In the genomic region with DNA sequence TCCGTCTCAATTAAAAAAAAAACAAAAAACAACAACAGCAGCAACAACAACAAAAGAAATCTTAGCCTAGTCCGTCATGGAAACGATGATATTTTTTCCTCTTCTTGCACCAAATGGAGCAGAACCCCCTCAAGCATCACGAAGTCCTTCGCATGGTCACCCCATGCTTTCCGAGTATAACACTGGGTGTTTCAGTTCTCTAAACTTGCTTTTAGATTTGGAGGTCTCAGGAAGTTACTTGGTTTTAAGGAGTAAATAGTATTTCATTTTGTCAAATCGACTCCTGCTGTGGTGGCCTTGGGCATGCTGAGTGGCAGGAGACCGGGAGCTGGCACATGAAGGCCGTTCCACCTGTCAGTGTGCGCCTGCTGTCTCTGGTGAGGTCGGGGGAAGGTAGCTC, we compare ENCODE assay signal across 18 cellular contexts.
DNase-seq lines count a peak whose midpoint lies in the region; ATAC-seq, FAIRE-seq and TF ChIP-seq lines count a peak whose summit lies in the region.
"Had no signal": no experiment of that assay in that cellular context is flagged by ENCODE, and none has a peak within 500 bp of the region (broad histone marks: within the 10 kb centered on the region; RNA-seq: fewer than 3 reads in every experiment).

No MANE protein-coding gene starts in this region.

- H3K14ac ChIP-seq in trophoblast cell (ENCODE audit: low read length), result no peak overlapping the region

- H3K36me3 ChIP-seq in osteoblast (ENCODE audit: insufficient read depth, low read length) (peaks cover 64% of the 10 kb centered on the region), trophoblast cell (ENCODE audit: control insufficient read depth in 1 of 2, insufficient read depth in 2 of 2, low read length in 2 of 2) (peaks cover 50 to 55% of the 10 kb centered on the region in 2 experiments), HAP-1 (replicated peaks) (peaks cover 55% of the 10 kb centered on the region), mammary epithelial cell (ENCODE audit: insufficient read depth, low read length) (peaks cover 12% of the 10 kb centered on the region)

- in situ Hi-C loops in HAP-1 (cut with MboI; ENCODE audit: low sequenced_read_pairs) (no loop called here), mammary epithelial cell (cut with MboI; ENCODE audit: low sequenced_read_pairs in 2 of 2) (no loop called here)

- peaks cover 5% of the 10 kb centered on the region for H3K9me3 Mint-ChIP-seq in activated CD8-positive, alpha-beta T cell treated with anti-CD3 and anti-CD28 coated beads for 36 hours
- H3K9me3 Mint-ChIP-seq in activated CD8-positive, alpha-beta T cell treated with anti-CD3 and anti-CD28 coated beads, Interleukin-2, amount 10 ng/mL, durations not matched to agents 7 days and 5 days (ENCODE audit: insufficient read depth), result peaks cover 23% of the 10 kb centered on the region
- H3K9me3 Mint-ChIP-seq in T-cell, result peaks cover 0 to 8% (median 6%) of the 10 kb centered on the region in 3 donors

- no peak overlapping the region for H3K18ac ChIP-seq in trophoblast cell (ENCODE audit: low read length)

- no peak overlapping the region for H3K9ac ChIP-seq in trophoblast cell (ENCODE audit: low read length)
- H3K9ac ChIP-seq in mammary epithelial cell (ENCODE audit: insufficient read depth, low read length), result no peak overlapping the region

- H4K20me1 ChIP-seq in osteoblast (ENCODE audit: insufficient read depth, low read length) (peaks cover 2% of the 10 kb centered on the region), mammary epithelial cell (ENCODE audit: insufficient read depth, low read length) (no peaks in the 10 kb centered on the region)

- peaks cover 5% of the 10 kb centered on the region for H3K79me1 ChIP-seq in trophoblast cell (ENCODE audit: low read length)

- no peak overlapping the region for H3K23ac ChIP-seq in trophoblast cell (ENCODE audit: low read length)

- H3K79me2 ChIP-seq in osteoblast (ENCODE audit: insufficient read depth, low read length), result peaks cover 33% of the 10 kb centered on the region
- H3K79me2 ChIP-seq in trophoblast cell (ENCODE audit: control insufficient read depth, insufficient read depth, low read length, poor library complexity), result no peaks in the 10 kb centered on the region
- peaks cover 24% of the 10 kb centered on the region for H3K79me2 ChIP-seq in mammary epithelial cell (ENCODE audit: insufficient read depth, low read length)

- peaks cover 15% of the 10 kb centered on the region for H3K4me1 ChIP-seq in osteoblast (ENCODE audit: insufficient read depth, low read length)
- H3K4me1 ChIP-seq in trophoblast cell (ENCODE audit: control insufficient read depth in 1 of 2, insufficient read depth in 2 of 2, low read length in 2 of 2), result peaks cover 7 to 8% of the 10 kb centered on the region in 2 experiments
- H3K4me1 ChIP-seq in HAP-1, result no peaks in the 10 kb centered on the region
- H3K4me1 ChIP-seq in mammary epithelial cell (ENCODE audit: insufficient read depth, low read length), result peaks cover 14% of the 10 kb centered on the region

- no peak for ATAC-seq in activated CD8-positive, alpha-beta T cell treated with anti-CD3 and anti-CD28 coated beads for 36 hours
- no peak for ATAC-seq in activated CD8-positive, alpha-beta T cell treated with anti-CD3 and anti-CD28 coated beads, Interleukin-2, amount 10 ng/mL, durations not matched to agents 7 days and 5 days
- ATAC-seq in T-cell (replicated peaks in 1 of 4), result no peak
- ATAC-seq: CD8-positive, alpha-beta T cell; esophagus mucosa had no signal

- no CpG with 5 or more reads among the region's 11 CpGs for WGBS in trophoblast cell (ENCODE audit: extremely low coverage, insufficient coverage, insufficient read length)
- WGBS in mammary epithelial cell (ENCODE audit: low coverage, missing lambda C conversion rate), result over 99% methylated on average over 11 of the region's 11 CpGs

- CTCF ChIA-PET in activated CD8-positive, alpha-beta T cell treated with anti-CD3 and anti-CD28 coated beads for 36 hours (lab: Charles Lee), result no interaction called here
- CTCF ChIA-PET in activated CD8-positive, alpha-beta T cell treated with anti-CD3 and anti-CD28 coated beads, Interleukin-2, amount 10 ng/mL, durations not matched to agents 7 days and 5 days (lab: Charles Lee), result interaction anchor here (0.9 to 1.4 kb wide), 3 partner anchors 10 to 86 kb away, joined by 3 read pairs; no protein-coding TSS in a partner anchor
- CTCF ChIA-PET in T-cell (lab: Charles Lee) (no interaction called here), mammary epithelial cell (lab: Charles Lee; ENCODE audit: low non-redundant PET) (no interaction called here)

- H3K27me3 Mint-ChIP-seq in activated CD8-positive, alpha-beta T cell treated with anti-CD3 and anti-CD28 coated beads for 36 hours, result no peaks in the 10 kb centered on the region
- H3K27me3 Mint-ChIP-seq in activated CD8-positive, alpha-beta T cell treated with anti-CD3 and anti-CD28 coated beads, Interleukin-2, amount 10 ng/mL, durations not matched to agents 7 days and 5 days (ENCODE audit: low read depth), result no peaks in the 10 kb centered on the region
- H3K27me3 Mint-ChIP-seq in T-cell, result no peaks in the 10 kb centered on the region
- H3K27me3 Mint-ChIP-seq: activated naive CD8-positive, alpha-beta T cell had no signal

- H2BK12ac ChIP-seq in trophoblast cell (ENCODE audit: low read length), result no peak overlapping the region

- no peak for TF ChIP-seq CTCF in activated CD8-positive, alpha-beta T cell treated with anti-CD3 and anti-CD28 coated beads for 36 hours (IDR thresholded peaks at IDR 0.05)
- TF ChIP-seq CTCF in osteoblast (IDR thresholded peaks at IDR 0.05; ENCODE audit: extremely low read depth, low read depth, low read length), result no peak
- no peak for TF ChIP-seq CTCF in mammary epithelial cell (conservative IDR thresholded peaks at IDR 0.05 in 1 of 2, IDR thresholded peaks at IDR 0.05 in 1 of 2; ENCODE audit: extremely low read depth in 1 of 2, insufficient read depth in 1 of 2, low read depth in 1 of 2, low read length in 2 of 2)

- no peak for TF ChIP-seq POLR2A in GM12892 (IDR thresholded peaks at IDR 0.05; ENCODE audit: low read depth, low read length)

- H2BK5ac ChIP-seq in trophoblast cell (ENCODE audit: low read depth, low read length, poor library complexity), result no peak overlapping the region

- no peak overlapping the region for H2AFZ ChIP-seq in osteoblast (ENCODE audit: low read length)
- H2AFZ ChIP-seq in trophoblast cell (ENCODE audit: insufficient read depth, low read length, poor library complexity), result no peak overlapping the region
- no peak overlapping the region for H2AFZ ChIP-seq in mammary epithelial cell (ENCODE audit: low read depth, low read length)

- H2BK120ac ChIP-seq in trophoblast cell (ENCODE audit: insufficient read depth, low read length, poor library complexity), result no peak overlapping the region

- no peak overlapping the region for H4K8ac ChIP-seq in trophoblast cell (ENCODE audit: low read depth, low read length)

- H2AK5ac ChIP-seq in trophoblast cell (ENCODE audit: low read length), result no peak overlapping the region

- H3K4me2 ChIP-seq in osteoblast (ENCODE audit: insufficient read depth, low read length) (no peak overlapping the region), trophoblast cell (ENCODE audit: low read length) (no peak overlapping the region), mammary epithelial cell (ENCODE audit: insufficient read depth, low read depth, low read length) (no peak overlapping the region)

- no peak overlapping the region for H3K4me3 ChIP-seq in osteoblast (ENCODE audit: insufficient read depth, low read length)
- H3K4me3 ChIP-seq in trophoblast cell (ENCODE audit: low read depth, low read length), result no peak overlapping the region
- no peak overlapping the region for H3K4me3 ChIP-seq in HAP-1
- no peak overlapping the region for H3K4me3 ChIP-seq in mammary epithelial cell (replicated peaks in 1 of 3; ENCODE audit: insufficient read depth in 1 of 3, low read depth in 2 of 3, low read length in 3 of 3)
- H3K4me3 ChIP-seq: dorsolateral prefrontal cortex, lung had no signal

- H3K4ac ChIP-seq in trophoblast cell (ENCODE audit: low read depth, low read length), result no peak overlapping the region

- BruUV-seq in mammary epithelial cell (replicated peaks; lab: Mats Ljungman, UMichigan), result no TSS peak

- H3K9me3 ChIP-seq in osteoblast (ENCODE audit: low read depth, low read length), result peaks cover 4% of the 10 kb centered on the region
- peaks cover 4% of the 10 kb centered on the region for H3K9me3 ChIP-seq in trophoblast cell (ENCODE audit: insufficient read depth, low read depth, low read length)
- H3K9me3 ChIP-seq in HAP-1, result no peaks in the 10 kb centered on the region
- H3K9me3 ChIP-seq in mammary epithelial cell (replicated peaks; ENCODE audit: insufficient read depth, low read length), result no peaks in the 10 kb centered on the region

- peak overlapping the region; percentile 70 for H3K27ac Mint-ChIP-seq in activated CD8-positive, alpha-beta T cell treated with anti-CD3 and anti-CD28 coated beads for 36 hours
- H3K27ac Mint-ChIP-seq in activated CD8-positive, alpha-beta T cell treated with anti-CD3 and anti-CD28 coated beads, Interleukin-2, amount 10 ng/mL, durations not matched to agents 7 days and 5 days, result no peak overlapping the region
- H3K27ac Mint-ChIP-seq in T-cell, result peak overlapping the region; percentile 45 to 76
- H3K27ac Mint-ChIP-seq: activated naive CD8-positive, alpha-beta T cell; CD8-positive, alpha-beta T cell; nephron had no signal

- POLR2A ChIA-PET in activated CD8-positive, alpha-beta T cell treated with anti-CD3 and anti-CD28 coated beads for 36 hours (lab: Charles Lee), result no interaction called here
- POLR2A ChIA-PET in activated CD8-positive, alpha-beta T cell treated with anti-CD3 and anti-CD28 coated beads, Interleukin-2, amount 10 ng/mL, durations not matched to agents 7 days and 5 days (lab: Charles Lee), result no interaction called here
- POLR2A ChIA-PET in T-cell (lab: Charles Lee), result no interaction called here

- H3K4me3 Mint-ChIP-seq in activated CD8-positive, alpha-beta T cell treated with anti-CD3 and anti-CD28 coated beads for 36 hours, result no peak overlapping the region
- H3K4me3 Mint-ChIP-seq in activated CD8-positive, alpha-beta T cell treated with anti-CD3 and anti-CD28 coated beads, Interleukin-2, amount 10 ng/mL, durations not matched to agents 7 days and 5 days, result no peak overlapping the region
- peak overlapping the region in 1 of 3 donors; percentile 17 for H3K4me3 Mint-ChIP-seq in T-cell
- H3K4me3 Mint-ChIP-seq: activated naive CD8-positive, alpha-beta T cell; CD8-positive, alpha-beta T cell; nephron had no signal

- no peak overlapping the region for H3K27ac ChIP-seq in osteoblast (ENCODE audit: low read depth, low read length)
- H3K27ac ChIP-seq in trophoblast cell (ENCODE audit: low read depth, low read length), result no peak overlapping the region
- H3K27ac ChIP-seq in mammary epithelial cell (ENCODE audit: insufficient read depth, low read depth, low read length), result no peak overlapping the region

- FAIRE-seq in GM12892 (lab: Jason Lieb, UNC), result peak; percentile 78
- FAIRE-seq: bronchial epithelial cell had no signal

- intact Hi-C loops in activated CD8-positive, alpha-beta T cell treated with anti-CD3 and anti-CD28 coated beads for 36 hours (cut with micrococcal nuclease), result loop anchor here (10.0 kb wide), 1 partner anchor 84 kb away; no protein-coding TSS in a partner anchor
- intact Hi-C loops in mammary epithelial cell (cut with micrococcal nuclease), result loop anchor here (5.0 kb wide), 1 partner anchor 87 kb away; no protein-coding TSS in a partner anchor

- no peak for DNase-seq in activated CD8-positive, alpha-beta T cell treated with anti-CD3 and anti-CD28 coated beads for 36 hours
- DNase-seq in activated CD8-positive, alpha-beta T cell treated with anti-CD3 and anti-CD28 coated beads, Interleukin-2, amount 10 ng/mL, durations not matched to agents 7 days and 5 days, result no peak
- DNase-seq in GM12892 (ENCODE audit: insufficient read length), result no peak
- DNase-seq in T-cell, result no peak
- peak; percentile 9 for DNase-seq in osteoblast (ENCODE audit: insufficient read length, low spot score, missing footprints)
- no peak for DNase-seq in trophoblast cell
- no peak for DNase-seq in HAP-1 (ENCODE audit: low spot score in 2 of 2)
- DNase-seq in mammary epithelial cell, result no peak
- DNase-seq: CD8-positive, alpha-beta T cell; dorsolateral prefrontal cortex; MM.1S; NCI-H2081; NCI-H510A treated with DMSO at 0.1 percent for 48 hours had no signal

- H4K91ac ChIP-seq in trophoblast cell (ENCODE audit: low read depth, low read length), result no peak overlapping the region

- H3K36me3 Mint-ChIP-seq in activated CD8-positive, alpha-beta T cell treated with anti-CD3 and anti-CD28 coated beads for 36 hours (ENCODE audit: low read depth), result peaks cover 70% of the 10 kb centered on the region
- peaks cover 82% of the 10 kb centered on the region for H3K36me3 Mint-ChIP-seq in activated CD8-positive, alpha-beta T cell treated with anti-CD3 and anti-CD28 coated beads, Interleukin-2, amount 10 ng/mL, durations not matched to agents 7 days and 5 days (ENCODE audit: low read depth)
- H3K36me3 Mint-ChIP-seq in T-cell, result peaks cover 62% of the 10 kb centered on the region

- H3K4me1 Mint-ChIP-seq in activated CD8-positive, alpha-beta T cell treated with anti-CD3 and anti-CD28 coated beads for 36 hours (ENCODE audit: low read depth), result peaks cover 40% of the 10 kb centered on the region
- peaks cover 34% of the 10 kb centered on the region for H3K4me1 Mint-ChIP-seq in activated CD8-positive, alpha-beta T cell treated with anti-CD3 and anti-CD28 coated beads, Interleukin-2, amount 10 ng/mL, durations not matched to agents 7 days and 5 days (ENCODE audit: low read depth)
- peaks cover 26 to 61% (median 43%) of the 10 kb centered on the region in 3 donors for H3K4me1 Mint-ChIP-seq in T-cell

- dilution Hi-C loops in mammary epithelial cell (cut with HindIII; ENCODE audit: low sequenced_read_pairs), result no loop called here

- H4K12ac ChIP-seq in trophoblast cell (ENCODE audit: low read depth, low read length), result no peak overlapping the region

- no peaks in the 10 kb centered on the region for H3K27me3 ChIP-seq in osteoblast (ENCODE audit: insufficient read depth, low read length)
- no peaks in the 10 kb centered on the region for H3K27me3 ChIP-seq in trophoblast cell (ENCODE audit: insufficient read depth, low read length)
- H3K27me3 ChIP-seq in HAP-1 (ENCODE audit: low read depth), result no peaks in the 10 kb centered on the region
- H3K27me3 ChIP-seq in mammary epithelial cell (ENCODE audit: insufficient read depth, low read length), result no peaks in the 10 kb centered on the region
- H3K27me3 ChIP-seq: dorsolateral prefrontal cortex had no signal
